8 cellular contexts compared by ENCODE assay signal in the genomic region with DNA sequence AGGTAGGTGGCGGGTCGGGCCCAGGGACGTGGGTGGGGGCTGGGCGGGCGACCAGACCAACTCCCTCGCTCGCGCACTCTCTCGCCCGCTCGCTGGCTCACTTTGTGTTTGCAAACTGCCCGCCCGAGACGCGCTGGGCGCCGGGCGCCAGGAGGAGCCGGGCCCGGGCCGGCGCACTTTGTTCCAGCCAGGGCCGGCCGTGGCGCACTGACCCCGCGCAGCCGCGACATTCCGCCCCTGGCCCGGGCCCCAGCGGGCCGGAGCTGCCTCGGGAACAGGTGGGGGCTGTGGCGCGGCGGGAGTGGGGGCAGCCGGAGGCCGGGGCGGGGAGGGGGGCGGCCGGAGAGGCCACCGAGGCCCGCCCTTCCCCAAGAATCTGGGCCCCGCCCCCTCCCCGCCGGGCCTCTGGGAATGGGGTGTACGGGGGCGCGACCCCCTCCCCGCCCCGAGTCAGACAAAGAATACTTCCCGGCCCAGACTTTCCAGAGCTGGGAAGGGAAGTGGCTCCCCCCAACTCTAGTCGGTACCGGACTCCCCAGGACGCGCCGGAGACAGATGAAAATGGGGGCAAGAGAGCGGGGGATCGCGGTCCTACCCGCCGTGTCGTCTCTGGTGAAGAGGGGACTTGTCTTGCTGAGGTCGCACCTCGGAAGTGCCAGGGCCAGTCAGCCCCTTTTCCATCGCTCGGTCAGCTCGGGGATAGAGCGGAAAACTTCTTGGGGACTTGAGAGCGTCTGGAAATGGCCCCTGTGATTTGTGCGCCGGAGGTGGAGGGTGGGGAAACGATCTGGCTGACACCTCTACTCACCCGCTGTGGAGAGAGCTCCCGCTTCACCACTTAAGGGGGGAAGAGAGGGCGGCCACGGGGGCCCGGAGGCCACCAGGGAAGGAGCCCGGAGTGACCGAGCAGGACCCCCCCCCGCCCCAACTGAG. TPM values are rescaled to one million over a fixed set of nuclear protein-coding genes. Genes with fewer than 3 reads are reported as not detected.
DNase-seq lines count a peak whose midpoint lies in the region; ATAC-seq, FAIRE-seq and TF ChIP-seq lines count a peak whose summit lies in the region.

No MANE protein-coding gene starts in this region.

- H3K4me1 Mint-ChIP-seq in MCF 10A (ENCODE audit: insufficient read depth, unreplicated experiment), result peaks cover 9% of the 10 kb centered on the region

- no peaks in the 10 kb centered on the region for H3K36me3 Mint-ChIP-seq in MCF 10A (ENCODE audit: insufficient read depth, unreplicated experiment)

- H3K4me3 Mint-ChIP-seq in MCF 10A (ENCODE audit: unreplicated experiment), result peak overlapping the region; percentile 98

- CTCF ChIA-PET in A549 (lab: Yijun Ruan, JAX), result interaction anchor here (0.9 kb wide), 1 partner anchor 45 kb away, joined by 4 read pairs; no protein-coding TSS in a partner anchor
- CTCF ChIA-PET in MCF 10A (lab: Yijun Ruan, JAX), result no interaction called here

- DNase-seq in A549 (ENCODE audit: low read depth in 1 of 2, low spot score in 1 of 2) (peak; percentile 13 to 20), RPMI7951 (ENCODE audit: low read depth) (peak; percentile 50), MCF 10A (ENCODE audit: unreplicated experiment) (peak; percentile 34), iris pigment epithelial cell (ENCODE audit: low read depth) (peak; percentile 72), cerebellar nuclear complex (lab: John Stamatoyannopoulos, UW) (no peak)
- DNase-seq in stimulated activated CD4-positive, alpha-beta T cell treated with anti-CD3 and anti-CD28 coated beads, Interleukin-2, amount 100 ng/mL, for 24 hours, result peak; percentile 41 to 46

- H3K4me1 ChIP-seq in A549, result peaks cover 15% of the 10 kb centered on the region; the same call in 1 of the 3 replicates

- H3K9me3 ChIP-seq in A549, result no peaks in the 10 kb centered on the region

- peak overlapping the region; percentile 70 for H3K27ac Mint-ChIP-seq in MCF 10A (ENCODE audit: low read depth, unreplicated experiment)

- H3K27me3 Mint-ChIP-seq in MCF 10A (ENCODE audit: insufficient read depth, unreplicated experiment), result no peaks in the 10 kb centered on the region

- no peaks in the 10 kb centered on the region for H3K9me3 Mint-ChIP-seq in MCF 10A (ENCODE audit: unreplicated experiment)

- ATAC-seq in A549 (peak; percentile 19 to 62), HG02981 (IDR thresholded peaks at IDR 0.05; ENCODE audit: unreplicated experiment) (peak; percentile 11)

- H3K4me3 ChIP-seq in A549, result peak overlapping the region; percentile 95
- H3K4me3 ChIP-seq in GM12875 (ENCODE audit: low read depth, low read length), result peak overlapping the region; percentile 64

- POLR2A ChIA-PET in A549 (lab: Yijun Ruan, JAX) (interaction anchor here (0.5 kb wide), 1 partner anchor 31 kb away, joined by 3 read pairs; no protein-coding TSS in a partner anchor), MCF 10A (lab: Yijun Ruan, JAX) (interaction anchor here (0.8 to 1.5 kb wide), 4 partner anchors 9 to 182 kb away, joined by 3 to 6 read pairs (median 4); no protein-coding TSS in a partner anchor)

- no peak for TF ChIP-seq CTCF in A549 (IDR thresholded peaks at IDR 0.05)
- TF ChIP-seq CTCF in GM12875 (IDR thresholded peaks at IDR 0.05; ENCODE audit: borderline replicate concordance, insufficient read depth, low read depth, low read length), result no peak
- no peak for TF ChIP-seq CTCF in MCF 10A (IDR thresholded peaks at IDR 0.05; ENCODE audit: unreplicated experiment)

- no peak for TF ChIP-seq RAD21 in A549 (conservative IDR thresholded peaks at IDR 0.05 in 1 of 2, IDR thresholded peaks at IDR 0.05 in 1 of 2)

- TF ChIP-seq POLR2A in A549 (IDR thresholded peaks at IDR 0.05; ENCODE audit: low read length), result no peak

- BruUV-seq in MCF 10A (replicated peaks; lab: Mats Ljungman, UMichigan), result no TSS peak

- TF ChIP-seq EP300 in A549 (IDR thresholded peaks at IDR 0.05), result no peak

- intact Hi-C loops in MCF 10A (cut with micrococcal nuclease), result loop anchor here (2.0 to 5.0 kb wide), 2 partner anchors 45 to 122 kb away; no protein-coding TSS in a partner anchor

- H3K4me2 ChIP-seq in A549, result peak overlapping the region; percentile 85

- whole genome bisulfite sequencing in A549 (ENCODE audit: missing lambda C conversion rate), result 5% methylated on average over 13 of the region's 82 CpGs

- H3K27ac ChIP-seq in A549, result peak overlapping the region; percentile 99 to 100

- no peak for FAIRE-seq in A549 (lab: Jason Lieb, UNC)

TF ChIP-seq in A549, 52 proteins besides CTCF, POLR2A, EP300 and RAD21:
- TF ChIP-seq ZFP36 (IDR thresholded peaks at IDR 0.05; ENCODE audit: borderline replicate concordance, partially characterized antibody) (no peak), PHF8 (IDR thresholded peaks at IDR 0.05; ENCODE audit: borderline replicate concordance, low read depth) (no peak), HDAC2 (IDR thresholded peaks at IDR 0.05) (no peak), CEBPB (IDR thresholded peaks at IDR 0.05) (no peak), SREBF2 (IDR thresholded peaks at IDR 0.05) (no peak), ESRRA (IDR thresholded peaks at IDR 0.05; ENCODE audit: borderline replicate concordance, low read length) (no peak), NPAS2 (CRISPR knock-in tag; IDR thresholded peaks at IDR 0.05; ENCODE audit: borderline replicate concordance) (no peak), FOSL2 (IDR thresholded peaks at IDR 0.05) (no peak), FOSL2 (CRISPR knock-in tag; IDR thresholded peaks at IDR 0.05) (no peak), CBX2 (IDR thresholded peaks at IDR 0.05; ENCODE audit: borderline replicate concordance, low read depth) (no peak), HOXB5 (CRISPR knock-in tag; IDR thresholded peaks at IDR 0.05) (no peak)
- TF ChIP-seq, protein P1, sequence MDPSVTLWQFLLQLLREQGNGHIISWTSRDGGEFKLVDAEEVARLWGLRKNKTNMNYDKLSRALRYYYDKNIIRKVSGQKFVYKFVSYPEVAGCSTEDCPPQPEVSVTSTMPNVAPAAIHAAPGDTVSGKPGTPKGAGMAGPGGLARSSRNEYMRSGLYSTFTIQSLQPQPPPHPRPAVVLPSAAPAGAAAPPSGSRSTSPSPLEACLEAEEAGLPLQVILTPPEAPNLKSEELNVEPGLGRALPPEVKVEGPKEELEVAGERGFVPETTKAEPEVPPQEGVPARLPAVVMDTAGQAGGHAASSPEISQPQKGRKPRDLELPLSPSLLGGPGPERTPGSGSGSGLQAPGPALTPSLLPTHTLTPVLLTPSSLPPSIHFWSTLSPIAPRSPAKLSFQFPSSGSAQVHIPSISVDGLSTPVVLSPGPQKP (IDR thresholded peaks at IDR 0.05; ENCODE audit: low read depth, low read length), result no peak
- TF ChIP-seq, protein P2, sequence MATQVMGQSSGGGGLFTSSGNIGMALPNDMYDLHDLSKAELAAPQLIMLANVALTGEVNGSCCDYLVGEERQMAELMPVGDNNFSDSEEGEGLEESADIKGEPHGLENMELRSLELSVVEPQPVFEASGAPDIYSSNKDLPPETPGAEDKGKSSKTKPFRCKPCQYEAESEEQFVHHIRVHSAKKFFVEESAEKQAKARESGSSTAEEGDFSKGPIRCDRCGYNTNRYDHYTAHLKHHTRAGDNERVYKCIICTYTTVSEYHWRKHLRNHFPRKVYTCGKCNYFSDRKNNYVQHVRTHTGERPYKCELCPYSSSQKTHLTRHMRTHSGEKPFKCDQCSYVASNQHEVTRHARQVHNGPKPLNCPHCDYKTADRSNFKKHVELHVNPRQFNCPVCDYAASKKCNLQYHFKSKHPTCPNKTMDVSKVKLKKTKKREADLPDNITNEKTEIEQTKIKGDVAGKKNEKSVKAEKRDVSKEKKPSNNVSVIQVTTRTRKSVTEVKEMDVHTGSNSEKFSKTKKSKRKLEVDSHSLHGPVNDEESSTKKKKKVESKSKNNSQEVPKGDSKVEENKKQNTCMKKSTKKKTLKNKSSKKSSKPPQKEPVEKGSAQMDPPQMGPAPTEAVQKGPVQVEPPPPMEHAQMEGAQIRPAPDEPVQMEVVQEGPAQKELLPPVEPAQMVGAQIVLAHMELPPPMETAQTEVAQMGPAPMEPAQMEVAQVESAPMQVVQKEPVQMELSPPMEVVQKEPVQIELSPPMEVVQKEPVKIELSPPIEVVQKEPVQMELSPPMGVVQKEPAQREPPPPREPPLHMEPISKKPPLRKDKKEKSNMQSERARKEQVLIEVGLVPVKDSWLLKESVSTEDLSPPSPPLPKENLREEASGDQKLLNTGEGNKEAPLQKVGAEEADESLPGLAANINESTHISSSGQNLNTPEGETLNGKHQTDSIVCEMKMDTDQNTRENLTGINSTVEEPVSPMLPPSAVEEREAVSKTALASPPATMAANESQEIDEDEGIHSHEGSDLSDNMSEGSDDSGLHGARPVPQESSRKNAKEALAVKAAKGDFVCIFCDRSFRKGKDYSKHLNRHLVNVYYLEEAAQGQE (IDR thresholded peaks at IDR 0.05), result no peak
TF ChIP-seq in A549: peak in this region for 0.

RNA-seq across cellular contexts. Expression of a gene that starts 1.0 kb away (rescaled TPM):
- polyA plus RNA-seq in A549 (2011; rRNA removed), result 2.6 and 3.2 TPM in 2 replicates
- 8.7 and 13.3 TPM in 2 replicates for polyA plus RNA-seq in A549 (2012; cell fraction: cytosol; rRNA removed)
- 12.8 and 21.3 TPM in 2 replicates for polyA plus RNA-seq in A549 (2012; cell fraction: nucleus; rRNA removed)
- polyA plus RNA-seq in A549 (2017; fragmentation: RNase III; extraction: RNeasy Plus Mini Kit Qiagen cat#74134 plus additional on column Dnase treatment), result 12.5 to 14.5 TPM (median 14.2 TPM) in 3 replicates
- 4.1 and 5.5 TPM in 2 replicates for polyA minus RNA-seq in A549 (2011; rRNA and poly(A)+ RNA removed)
- 3.1 and 4.7 TPM in 2 replicates for total RNA-seq in RPMI7951 (2014; rRNA removed; shearing (Covaris generic))
- 16.5 and 18.4 TPM in 2 replicates for total RNA-seq in MCF 10A (2022)

Comparison
In these comparisons a context has a peak if more than half of its experiments do, and no peak if none do; other contexts are left out.
1. DNase-seq: peak in A549 (2 of 2), RPMI7951 (single experiment), MCF 10A (single experiment), iris pigment epithelial cell (single experiment) and stimulated activated CD4-positive, alpha-beta T cell treated with anti-CD3 and anti-CD28 coated beads, Interleukin-2, amount 100 ng/mL, for 24 hours (2 of 2); none in cerebellar nuclear complex (0 of 2).